17 cellular contexts compared by ENCODE assay signal in the genomic region with DNA sequence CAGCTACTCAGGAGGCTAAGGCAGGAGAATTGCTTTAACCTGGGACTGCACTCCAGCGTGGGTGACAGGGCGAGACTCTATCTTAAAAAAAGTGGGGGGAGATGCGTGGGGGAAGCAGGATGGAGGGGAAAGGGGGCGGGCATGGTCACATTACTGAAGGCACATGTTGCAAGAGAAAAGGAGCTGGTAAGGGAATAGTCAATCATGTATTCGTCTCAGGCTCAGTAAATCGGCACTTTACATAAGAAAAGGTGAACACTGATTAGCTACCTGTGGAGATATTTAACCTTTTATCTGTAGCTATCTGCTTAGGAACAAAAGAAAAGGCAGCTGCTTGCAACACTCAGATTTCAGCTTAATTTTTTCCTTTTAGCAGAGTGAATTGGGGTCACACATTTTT.
DNase-seq lines count a peak whose midpoint lies in the region; ATAC-seq and TF ChIP-seq lines count a peak whose summit lies in the region.
"Had no signal": no experiment of that assay in that cellular context is flagged by ENCODE, and none has a peak within 500 bp of the region (broad histone marks: within the 10 kb centered on the region; RNA-seq: fewer than 3 reads in every experiment).

No MANE protein-coding gene starts in this region.

- peak; percentile 5 for DNase-seq in NCI-H748 (lab: John Stamatoyannopoulos, UW; ENCODE audit: unreplicated experiment)
- no peak for DNase-seq in NCI-H748 treated with DMSO at 0.1 percent for 48 hours (lab: John Stamatoyannopoulos, UW)
- DNase-seq in WTC11 (ENCODE audit: low spot score), result no peak
- DNase-seq in T1000 (lab: John Stamatoyannopoulos, UW), result no peak
- no peak for DNase-seq in globus pallidus (ENCODE audit: low spot score)
- DNase-seq in suprapubic skin (ENCODE audit: low spot score in 2 of 2), result no peak
- no peak for DNase-seq in tibial nerve (ENCODE audit: low spot score in 2 of 2)
- DNase-seq: CD8-positive, alpha-beta T cell; COR-L47; DMS153; DND-41; GF-D8; GM23248 had no signal

- no peak for TF ChIP-seq POLR2A in suprapubic skin (IDR thresholded peaks at IDR 0.05)
- TF ChIP-seq POLR2A in tibial nerve (IDR thresholded peaks at IDR 0.05), result no peak

- CTCF ChIA-PET in WTC11 (lab: Charles Lee), result interaction anchor here (0.6 to 1.0 kb wide), 5 partner anchors 11 to 51 kb away, joined by 3 to 7 read pairs (median 5); no protein-coding TSS in a partner anchor

- POLR2A ChIA-PET in WTC11 (lab: Charles Lee), result interaction anchor here (0.9 kb wide), 1 partner anchor 12 kb away, joined by 3 read pairs; no protein-coding TSS in a partner anchor

- TF ChIP-seq CTCF in WTC11 (IDR thresholded peaks at IDR 0.05) (no peak), suprapubic skin (IDR thresholded peaks at IDR 0.05) (no peak), tibial nerve (IDR thresholded peaks at IDR 0.05) (no peak)

- H3K27me3 Mint-ChIP-seq in WTC11 (ENCODE audit: low read depth), result no peaks in the 10 kb centered on the region

- peak overlapping the region; percentile 73 for H3K9ac ChIP-seq in iPS-18a (ENCODE audit: low read length)
- H3K9ac ChIP-seq: GM23248 had no signal

- no peaks in the 10 kb centered on the region for H3K9me3 Mint-ChIP-seq in WTC11
- H3K9me3 Mint-ChIP-seq: CD8-positive, alpha-beta T cell had no signal

- peaks cover 62% of the 10 kb centered on the region for H3K4me1 Mint-ChIP-seq in WTC11
- H3K4me1 Mint-ChIP-seq: CD14-positive monocyte had no signal

- H3K36me3 Mint-ChIP-seq in WTC11, result no peaks in the 10 kb centered on the region
- H3K36me3 Mint-ChIP-seq: CD14-positive monocyte; CD8-positive, alpha-beta T cell had no signal

- H3K4me1 ChIP-seq in iPS-18a (ENCODE audit: control insufficient read depth, low read depth, low read length) (peaks cover 38% of the 10 kb centered on the region), suprapubic skin (no peaks in the 10 kb centered on the region), tibial nerve (peaks cover 0 to 5% (median 1%) of the 10 kb centered on the region in 4 donors)

- H3K36me3 ChIP-seq in iPS-18a (ENCODE audit: control insufficient read depth, low read depth, low read length) (no peaks in the 10 kb centered on the region), suprapubic skin (no peaks in the 10 kb centered on the region), tibial nerve (no peaks in the 10 kb centered on the region)
- H3K36me3 ChIP-seq: HAP-1 had no signal

- H3K4me3 ChIP-seq in iPS-18a (ENCODE audit: low read length), result peak overlapping the region; percentile 12
- no peak overlapping the region for H3K4me3 ChIP-seq in suprapubic skin
- H3K4me3 ChIP-seq in tibial nerve, result no peak overlapping the region
- H3K4me3 ChIP-seq: GM23248, HAP-1 had no signal

- H3K4me3 Mint-ChIP-seq in WTC11, result peak overlapping the region; percentile 18; the same call in 1 of the 2 replicates
- H3K4me3 Mint-ChIP-seq: CD14-positive monocyte; CD8-positive, alpha-beta T cell had no signal

- no peaks in the 10 kb centered on the region for H3K9me3 ChIP-seq in iPS-18a (ENCODE audit: control insufficient read depth, low read depth, low read length)
- no peaks in the 10 kb centered on the region for H3K9me3 ChIP-seq in suprapubic skin
- no peaks in the 10 kb centered on the region for H3K9me3 ChIP-seq in tibial nerve
- H3K9me3 ChIP-seq: HAP-1 had no signal

- H3K27ac Mint-ChIP-seq in WTC11, result peak overlapping the region; percentile 98
- H3K27ac Mint-ChIP-seq: CD14-positive monocyte; CD8-positive, alpha-beta T cell had no signal

- 51% methylated on average over 6 of the region's 6 CpGs for WGBS in suprapubic skin
- 51 to 81% methylated on average over 6 of the region's 6 CpGs for WGBS in tibial nerve, 2 donors

- H3K27ac ChIP-seq in iPS-18a (ENCODE audit: low read length) (peak overlapping the region; percentile 93), suprapubic skin (no peak overlapping the region), tibial nerve (no peak overlapping the region)
- H3K27ac ChIP-seq: 22Rv1, GM23248 had no signal

- no peaks in the 10 kb centered on the region for H3K27me3 ChIP-seq in iPS-18a (ENCODE audit: control insufficient read depth, insufficient read depth, low read length)
- H3K27me3 ChIP-seq in suprapubic skin, result no peaks in the 10 kb centered on the region
- peaks cover 0 to 44% of the 10 kb centered on the region in 2 donors for H3K27me3 ChIP-seq in tibial nerve

- ATAC-seq in WTC11, result peak; percentile 3; the same call in 1 of the 2 replicates
- ATAC-seq: CD8-positive, alpha-beta T cell had no signal

- TF ChIP-seq EP300 in suprapubic skin (IDR thresholded peaks at IDR 0.05), result no peak
- TF ChIP-seq EP300 in tibial nerve (IDR thresholded peaks at IDR 0.05), result no peak

TF ChIP-seq in WTC11, 78 proteins besides CTCF, POLR2A, EP300 and RAD21 (continues in another document):
- TF ChIP-seq, protein P1, sequence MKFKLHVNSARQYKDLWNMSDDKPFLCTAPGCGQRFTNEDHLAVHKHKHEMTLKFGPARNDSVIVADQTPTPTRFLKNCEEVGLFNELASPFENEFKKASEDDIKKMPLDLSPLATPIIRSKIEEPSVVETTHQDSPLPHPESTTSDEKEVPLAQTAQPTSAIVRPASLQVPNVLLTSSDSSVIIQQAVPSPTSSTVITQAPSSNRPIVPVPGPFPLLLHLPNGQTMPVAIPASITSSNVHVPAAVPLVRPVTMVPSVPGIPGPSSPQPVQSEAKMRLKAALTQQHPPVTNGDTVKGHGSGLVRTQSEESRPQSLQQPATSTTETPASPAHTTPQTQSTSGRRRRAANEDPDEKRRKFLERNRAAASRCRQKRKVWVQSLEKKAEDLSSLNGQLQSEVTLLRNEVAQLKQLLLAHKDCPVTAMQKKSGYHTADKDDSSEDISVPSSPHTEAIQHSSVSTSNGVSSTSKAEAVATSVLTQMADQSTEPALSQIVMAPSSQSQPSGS (CRISPR knock-in tag; IDR thresholded peaks at IDR 0.05; ENCODE audit: borderline replicate concordance, low read depth), result no peak
- TF ChIP-seq, protein P2, sequence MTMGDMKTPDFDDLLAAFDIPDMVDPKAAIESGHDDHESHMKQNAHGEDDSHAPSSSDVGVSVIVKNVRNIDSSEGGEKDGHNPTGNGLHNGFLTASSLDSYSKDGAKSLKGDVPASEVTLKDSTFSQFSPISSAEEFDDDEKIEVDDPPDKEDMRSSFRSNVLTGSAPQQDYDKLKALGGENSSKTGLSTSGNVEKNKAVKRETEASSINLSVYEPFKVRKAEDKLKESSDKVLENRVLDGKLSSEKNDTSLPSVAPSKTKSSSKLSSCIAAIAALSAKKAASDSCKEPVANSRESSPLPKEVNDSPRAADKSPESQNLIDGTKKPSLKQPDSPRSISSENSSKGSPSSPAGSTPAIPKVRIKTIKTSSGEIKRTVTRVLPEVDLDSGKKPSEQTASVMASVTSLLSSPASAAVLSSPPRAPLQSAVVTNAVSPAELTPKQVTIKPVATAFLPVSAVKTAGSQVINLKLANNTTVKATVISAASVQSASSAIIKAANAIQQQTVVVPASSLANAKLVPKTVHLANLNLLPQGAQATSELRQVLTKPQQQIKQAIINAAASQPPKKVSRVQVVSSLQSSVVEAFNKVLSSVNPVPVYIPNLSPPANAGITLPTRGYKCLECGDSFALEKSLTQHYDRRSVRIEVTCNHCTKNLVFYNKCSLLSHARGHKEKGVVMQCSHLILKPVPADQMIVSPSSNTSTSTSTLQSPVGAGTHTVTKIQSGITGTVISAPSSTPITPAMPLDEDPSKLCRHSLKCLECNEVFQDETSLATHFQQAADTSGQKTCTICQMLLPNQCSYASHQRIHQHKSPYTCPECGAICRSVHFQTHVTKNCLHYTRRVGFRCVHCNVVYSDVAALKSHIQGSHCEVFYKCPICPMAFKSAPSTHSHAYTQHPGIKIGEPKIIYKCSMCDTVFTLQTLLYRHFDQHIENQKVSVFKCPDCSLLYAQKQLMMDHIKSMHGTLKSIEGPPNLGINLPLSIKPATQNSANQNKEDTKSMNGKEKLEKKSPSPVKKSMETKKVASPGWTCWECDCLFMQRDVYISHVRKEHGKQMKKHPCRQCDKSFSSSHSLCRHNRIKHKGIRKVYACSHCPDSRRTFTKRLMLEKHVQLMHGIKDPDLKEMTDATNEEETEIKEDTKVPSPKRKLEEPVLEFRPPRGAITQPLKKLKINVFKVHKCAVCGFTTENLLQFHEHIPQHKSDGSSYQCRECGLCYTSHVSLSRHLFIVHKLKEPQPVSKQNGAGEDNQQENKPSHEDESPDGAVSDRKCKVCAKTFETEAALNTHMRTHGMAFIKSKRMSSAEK (CRISPR knock-in tag; IDR thresholded peaks at IDR 0.05; ENCODE audit: borderline replicate concordance), result no peak
- TF ChIP-seq SMAD4 (CRISPR knock-in tag; IDR thresholded peaks at IDR 0.05), result no peak
- TF ChIP-seq GRHL2 (CRISPR knock-in tag; IDR thresholded peaks at IDR 0.05; ENCODE audit: insufficient replicate concordance, severe bottlenecking), result no peak
- TF ChIP-seq ZNF232 (CRISPR knock-in tag; IDR thresholded peaks at IDR 0.05), result no peak
- TF ChIP-seq, protein P3, sequence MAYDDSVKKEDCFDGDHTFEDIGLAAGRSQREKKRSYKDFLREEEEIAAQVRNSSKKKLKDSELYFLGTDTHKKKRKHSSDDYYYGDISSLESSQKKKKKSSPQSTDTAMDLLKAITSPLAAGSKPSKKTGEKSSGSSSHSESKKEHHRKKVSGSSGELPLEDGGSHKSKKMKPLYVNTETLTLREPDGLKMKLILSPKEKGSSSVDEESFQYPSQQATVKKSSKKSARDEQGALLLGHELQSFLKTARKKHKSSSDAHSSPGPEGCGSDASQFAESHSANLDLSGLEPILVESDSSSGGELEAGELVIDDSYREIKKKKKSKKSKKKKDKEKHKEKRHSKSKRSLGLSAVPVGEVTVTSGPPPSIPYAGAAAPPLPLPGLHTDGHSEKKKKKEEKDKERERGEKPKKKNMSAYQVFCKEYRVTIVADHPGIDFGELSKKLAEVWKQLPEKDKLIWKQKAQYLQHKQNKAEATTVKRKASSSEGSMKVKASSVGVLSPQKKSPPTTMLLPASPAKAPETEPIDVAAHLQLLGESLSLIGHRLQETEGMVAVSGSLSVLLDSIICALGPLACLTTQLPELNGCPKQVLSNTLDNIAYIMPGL (CRISPR knock-in tag; IDR thresholded peaks at IDR 0.05), result no peak
- TF ChIP-seq MXD4 (CRISPR knock-in tag; IDR thresholded peaks at IDR 0.05; ENCODE audit: borderline replicate concordance), result no peak
